In genomic region chr19:13098291-13099072, GRCh38 we compare ENCODE assay signal across 9 cellular contexts. TPM values are rescaled to one million over a fixed set of nuclear protein-coding genes. Genes with fewer than 3 reads are reported as not detected.
DNase-seq lines count a peak whose midpoint lies in the region; ATAC-seq and TF ChIP-seq lines count a peak whose summit lies in the region.
"Had no signal": no experiment of that assay in that cellular context is flagged by ENCODE, and none has a peak within 500 bp of the region (broad histone marks: within the 10 kb centered on the region; RNA-seq: fewer than 3 reads in every experiment).

No MANE protein-coding gene starts in this region.

- H3F3A ChIP-seq in PC-9 (ENCODE audit: insufficient read depth, low read depth), result peaks cover 5% of the 10 kb centered on the region; the same call in 1 of the 2 replicates

- H2AFZ ChIP-seq in PC-9, result no peak overlapping the region

- CTCF ChIA-PET in PC-9 (lab: Charles Lee), result no interaction called here

- H3K79me2 ChIP-seq in PC-9 (ENCODE audit: low read depth), result no peaks in the 10 kb centered on the region

- BruUV-seq in PC-9 (replicated peaks; lab: Mats Ljungman, UMichigan), result no TSS peak

- no peaks in the 10 kb centered on the region for H3K9me2 ChIP-seq in PC-9 (ENCODE audit: insufficient read depth)

- peaks cover 9% of the 10 kb centered on the region; the same call in 1 of the 2 replicates for H3K4me1 ChIP-seq in PC-9 (replicated peaks; ENCODE audit: insufficient read depth)
- H3K4me1 ChIP-seq in muscle layer of colon (ENCODE audit: insufficient read depth, low read length), result peaks cover 43% of the 10 kb centered on the region

- H3K36me3 ChIP-seq in PC-9 (ENCODE audit: low read depth) (no peaks in the 10 kb centered on the region), muscle layer of colon (ENCODE audit: insufficient read depth, low read length) (peaks cover 7% of the 10 kb centered on the region)

- peak overlapping the region; percentile 39 for H3K9ac ChIP-seq in muscle layer of colon (ENCODE audit: low read length)

- peak; percentile 73 for DNase-seq in GDM1 (lab: John Stamatoyannopoulos, UW)
- peak in 1 of 2 experiments; percentile 32 for DNase-seq in PC-9
- peak; percentile 58 for DNase-seq in dermis blood vessel endothelial cell
- no peak for DNase-seq in NCI-H1092 treated with DMSO at 0.1 percent for 48 hours (lab: John Stamatoyannopoulos, UW)
- DNase-seq in KG1 (lab: John Stamatoyannopoulos, UW), result no peak

- peaks cover 4% of the 10 kb centered on the region; the same call in 1 of the 2 replicates for H4K20me1 ChIP-seq in PC-9 (ENCODE audit: insufficient read depth)

- 0 out of 2 replicates have a peak overlapping the region, but pooled peaks have one; percentile 32 for H3K4me2 ChIP-seq in PC-9

- ATAC-seq in HG02623 (IDR thresholded peaks at IDR 0.05; ENCODE audit: unreplicated experiment) (no peak), GM19467 (IDR thresholded peaks at IDR 0.05; ENCODE audit: unreplicated experiment) (no peak)

- TF ChIP-seq CTCF in PC-9 (conservative IDR thresholded peaks at IDR 0.05), result no peak

- H3K9me3 ChIP-seq in PC-9 (ENCODE audit: insufficient read depth, low read depth), result no peaks in the 10 kb centered on the region
- H3K9me3 ChIP-seq in muscle layer of colon (ENCODE audit: low read length), result no peaks in the 10 kb centered on the region

- H3K4me3 ChIP-seq in PC-9, result no peak overlapping the region
- peak overlapping the region; percentile 18 to 64 for H3K4me3 ChIP-seq in muscle layer of colon (ENCODE audit: low read depth in 1 of 2, low read length in 2 of 2)

- no peaks in the 10 kb centered on the region for H3K27me3 ChIP-seq in PC-9 (ENCODE audit: insufficient read depth, low read depth)
- H3K27me3 ChIP-seq in muscle layer of colon (ENCODE audit: control insufficient read depth in 1 of 2, insufficient read depth in 2 of 2, low read length in 2 of 2), result no peaks in the 10 kb centered on the region

- POLR2A ChIA-PET in PC-9 (lab: Charles Lee; ENCODE audit: unreplicated experiment), result no interaction called here

- H3K27ac ChIP-seq in PC-9 (no peak overlapping the region), muscle layer of colon (ENCODE audit: low read depth, low read length) (peak overlapping the region; percentile 74)
- H3K27ac ChIP-seq: epithelial cell of prostate had no signal

- intact Hi-C loops in PC-9 (cut with micrococcal nuclease; ENCODE audit: unreplicated experiment), result no loop called here

RNA-seq across cellular contexts. Expression of gene LYL1, which starts 4.2 kb away (rescaled TPM):
- total RNA-seq in PC-9 (2021), result 0.24 TPM in 1 of 2 replicates, not detected in the other
- total RNA-seq in dermis blood vessel endothelial cell, result 51.8 and 55.0 TPM in 2 replicates

RNA-seq across cellular contexts. Expression of gene TRMT1, which starts 18.1 kb away (rescaled TPM):
- total RNA-seq in PC-9 (2021) (44.1 and 51.1 TPM in 2 replicates), dermis blood vessel endothelial cell (44.7 and 47.0 TPM in 2 replicates)

RNA-seq across cellular contexts. Expression of gene NACC1, which starts 19.6 kb away (rescaled TPM):
- total RNA-seq in PC-9 (2021) (101 and 133 TPM in 2 replicates), dermis blood vessel endothelial cell (35.9 and 136 TPM in 2 replicates)

RNA-seq across cellular contexts. Expression of gene STX10, which starts 51.7 kb away (rescaled TPM):
- total RNA-seq in PC-9 (2021) (86.2 and 89.6 TPM in 2 replicates), dermis blood vessel endothelial cell (69.9 and 84.6 TPM in 2 replicates)

RNA-seq across cellular contexts. Expression of gene IER2, which starts 51.7 kb away (rescaled TPM):
- total RNA-seq in PC-9 (2021) (72.7 and 95.5 TPM in 2 replicates), dermis blood vessel endothelial cell (25.5 and 30.8 TPM in 2 replicates)

Comparison
In these comparisons a context has a peak if more than half of its experiments do, and no peak if none do; other contexts are left out.
1. DNase-seq: peak in GDM1 (single experiment) and dermis blood vessel endothelial cell (single experiment); none in NCI-H1092 treated with DMSO at 0.1 percent for 48 hours (single experiment) and KG1 (single experiment).
2. RNA of gene LYL1, which starts 4.2 kb away (total RNA-seq): 51.8 to 55.0 TPM in dermis blood vessel endothelial cell; 0.24 TPM in PC-9; every median in the first group is over 10 times any median in the second.